In the genomic region with DNA sequence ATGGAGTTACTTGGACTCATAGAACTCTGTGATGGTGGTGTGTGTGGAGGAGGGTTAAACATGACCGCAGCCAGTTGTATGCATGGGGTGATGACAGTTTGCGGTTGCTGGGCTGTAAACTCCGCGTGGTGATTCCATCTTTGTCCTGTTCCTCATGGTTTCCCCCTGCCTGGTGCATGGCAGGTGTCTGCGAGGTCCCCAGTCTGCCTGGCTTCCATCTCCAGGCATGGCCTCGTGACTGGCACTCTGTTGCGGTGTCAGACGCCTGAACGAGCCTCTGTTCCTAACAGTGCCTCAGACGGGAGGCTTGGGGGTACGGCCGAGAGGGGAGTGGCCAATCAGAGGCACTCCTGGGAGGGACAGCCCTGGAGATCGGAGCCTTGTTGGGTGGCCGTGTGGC, we compare ENCODE assay signal across 19 cellular contexts.
"Had no signal": no experiment of that assay in that cellular context is flagged by ENCODE, and none has a peak within 500 bp of the region (broad histone marks: within the 10 kb centered on the region; RNA-seq: fewer than 3 reads in every experiment).

No MANE protein-coding gene starts in this region.

- H3K27ac ChIP-seq: cardiac muscle cell, dorsolateral prefrontal cortex, epithelial cell of prostate, foreskin keratinocyte, WERI-Rb-1 had no signal

- H3K36me3 Mint-ChIP-seq: activated naive CD4-positive, alpha-beta T cell treated with anti-CD3 and anti-CD28 coated beads, Interleukin-2, amount 50 U/mL, for 72 hours; natural killer cell; type B pancreatic cell had no signal

- H3K4me3 Mint-ChIP-seq: activated T-cell treated with anti-CD3 and anti-CD28 coated beads, Interleukin-2, amount 50 U/mL, for 72 hours; natural killer cell; stimulated activated naive CD8-positive, alpha-beta T cell treated with anti-CD3 and anti-CD28 coated beads, Interleukin-15, Interleukin-2, amounts not matched to agents 100 ng/mL and 50 ng/mL, for 24 hours; type B pancreatic cell had no signal

- H3K4me1 ChIP-seq: foreskin keratinocyte had no signal

- H3K4me3 ChIP-seq: cardiac muscle cell, dorsolateral prefrontal cortex, skin epidermis had no signal

- H3K27me3 Mint-ChIP-seq: stimulated activated naive CD8-positive, alpha-beta T cell treated with anti-CD3 and anti-CD28 coated beads, Interleukin-15, Interleukin-2, amounts not matched to agents 100 ng/mL and 50 ng/mL, for 24 hours had no signal

- H3K36me3 ChIP-seq: cardiac muscle cell, WERI-Rb-1 had no signal

- H3K27me3 ChIP-seq: cardiac muscle cell, dorsolateral prefrontal cortex, foreskin keratinocyte had no signal

- H3K4me1 Mint-ChIP-seq: natural killer cell had no signal

- H3K27ac Mint-ChIP-seq: activated naive CD4-positive, alpha-beta T cell treated with anti-CD3 and anti-CD28 coated beads, Interleukin-2, amount 50 U/mL, for 72 hours; activated T-cell treated with anti-CD3 and anti-CD28 coated beads, Interleukin-2, amount 50 U/mL, for 72 hours; natural killer cell; stimulated activated naive CD8-positive, alpha-beta T cell treated with anti-CD3 and anti-CD28 coated beads, Interleukin-15, Interleukin-2, amounts not matched to agents 100 ng/mL and 50 ng/mL, for 24 hours; type B pancreatic cell had no signal

- ATAC-seq: activated naive CD4-positive, alpha-beta T cell treated with anti-CD3 and anti-CD28 coated beads, Interleukin-2, amount 50 U/mL, for 72 hours; activated T-cell treated with anti-CD3 and anti-CD28 coated beads, Interleukin-2, amount 50 U/mL, for 72 hours; foreskin keratinocyte; natural killer cell had no signal

- DNase-seq: activated CD4-positive, alpha-beta T cell treated with anti-CD3 and anti-CD28 coated beads, Interleukin-2, amount 50 U/mL, for 4 hours; activated gamma-delta T cell treated with Interleukin-2 at 50 U/mL for 16 hours; activated T-cell treated with anti-CD3 and anti-CD28 coated beads, Interleukin-2, amount 50 U/mL, for 72 hours; amygdala; foreskin keratinocyte; mesendoderm; natural killer cell; stimulated activated CD4-positive, alpha-beta T cell treated with anti-CD3 and anti-CD28 coated beads, Interleukin-15, amount 100 ng/mL, for 24 hours; stimulated activated CD4-positive, alpha-beta T cell treated with anti-CD3 and anti-CD28 coated beads, Interleukin-2, amount 100 ng/mL, for 48 hours; SW 1271; T-helper 2 cell; WERI-Rb-1 had no signal

- H3K9me3 Mint-ChIP-seq: natural killer cell; stimulated activated naive CD8-positive, alpha-beta T cell treated with anti-CD3 and anti-CD28 coated beads, Interleukin-15, Interleukin-2, amounts not matched to agents 100 ng/mL and 50 ng/mL, for 24 hours; type B pancreatic cell had no signal
